Comparison of ENCODE assay signal across 9 cellular contexts in the genomic region with DNA sequence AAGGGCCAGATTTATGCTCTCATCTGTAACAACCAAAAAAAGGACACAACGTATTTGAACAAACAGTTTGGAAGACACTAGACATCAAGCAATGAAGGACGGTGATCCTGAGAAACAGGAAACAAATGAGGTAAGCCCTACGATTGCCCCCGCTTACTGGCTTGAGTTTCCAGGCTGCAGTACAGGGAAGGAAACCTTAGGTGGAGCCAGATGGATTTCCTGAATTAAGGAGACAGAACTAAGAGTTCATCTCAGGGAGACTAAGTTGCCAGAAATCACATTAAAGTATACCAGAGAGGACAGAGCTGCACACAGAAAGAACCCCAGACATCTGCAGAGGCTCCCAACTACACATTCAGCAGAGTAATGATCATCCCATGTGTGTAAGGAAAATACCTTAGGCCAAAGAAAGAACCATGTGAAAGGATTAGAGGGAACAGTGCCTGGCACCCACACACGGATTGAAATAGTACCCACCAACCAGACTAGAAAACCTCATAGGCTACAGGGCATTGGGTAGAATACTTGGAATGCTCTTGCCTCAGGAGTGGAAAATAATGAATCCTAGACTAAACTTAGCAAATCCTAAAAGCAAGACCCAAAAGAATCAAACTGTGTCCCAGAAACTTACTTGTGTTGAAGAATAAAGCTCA.
DNase-seq lines count a peak whose midpoint lies in the region; ATAC-seq, FAIRE-seq and TF ChIP-seq lines count a peak whose summit lies in the region.
"Had no signal": no experiment of that assay in that cellular context is flagged by ENCODE, and none has a peak within 500 bp of the region (broad histone marks: within the 10 kb centered on the region; RNA-seq: fewer than 3 reads in every experiment).

No MANE protein-coding gene starts in this region.

- no peak overlapping the region for H2AK5ac ChIP-seq in mesendoderm (ENCODE audit: low read length)

- no peak for ATAC-seq in HG03139 (IDR thresholded peaks at IDR 0.05; ENCODE audit: unreplicated experiment)
- no peak for ATAC-seq in HG02840 (IDR thresholded peaks at IDR 0.05; ENCODE audit: low FRiP score, unreplicated experiment)

- H3K4me2 ChIP-seq in mesendoderm (ENCODE audit: low read length): no peak overlapping the region

- no peak overlapping the region for H3K9ac ChIP-seq in mesendoderm (ENCODE audit: low read length)

- no peaks in the 10 kb centered on the region for H3K36me3 ChIP-seq in mesendoderm (ENCODE audit: control insufficient read depth, insufficient read depth, low read length)

- no peaks in the 10 kb centered on the region for H3K4me1 ChIP-seq in mesendoderm (ENCODE audit: control insufficient read depth, low read depth, low read length)

- no peaks in the 10 kb centered on the region for H3K79me1 ChIP-seq in mesendoderm (ENCODE audit: low read length)

- no peak overlapping the region for H4K8ac ChIP-seq in mesendoderm (ENCODE audit: low read depth, low read length)

- WGBS in mesendoderm (ENCODE audit: extremely low coverage, insufficient coverage, low lambda C conversion rate): no CpG with 5 or more reads among the region's 5 CpGs

- H2BK120ac ChIP-seq in mesendoderm (ENCODE audit: low read depth, low read length): no peak overlapping the region

- H3K27me3 ChIP-seq in mesendoderm (ENCODE audit: insufficient read depth, low read length, poor library complexity): no peaks in the 10 kb centered on the region

- H3K4me3 ChIP-seq in choroid plexus epithelial cell (ENCODE audit: low read depth, low read length) (no peak overlapping the region), mesendoderm (ENCODE audit: low read length) (no peak overlapping the region)

- no peak overlapping the region for H2BK15ac ChIP-seq in mesendoderm (replicated peaks; ENCODE audit: low read depth)

- H3K27ac ChIP-seq in mesendoderm (ENCODE audit: low read depth, low read length): no peak overlapping the region

- FAIRE-seq in GM19239 (lab: Jason Lieb, UNC): no peak
- FAIRE-seq: endometrium had no signal

- H3K79me2 ChIP-seq in mesendoderm (ENCODE audit: control insufficient read depth, insufficient read depth, low read length): no peaks in the 10 kb centered on the region

- H3K56ac ChIP-seq in mesendoderm (ENCODE audit: low read length): no peak overlapping the region

- no peak overlapping the region for H4K5ac ChIP-seq in mesendoderm (ENCODE audit: low read length)

- DNase-seq in DMS 273 treated with DMSO at 0.1 percent for 48 hours (lab: John Stamatoyannopoulos, UW) (peak; percentile 10), NCI-H1092 treated with DMSO at 0.1 percent for 48 hours (lab: John Stamatoyannopoulos, UW) (peak; percentile 5), choroid plexus epithelial cell (ENCODE audit: low read depth) (peak; percentile 64), mesendoderm (peak; percentile 80), GM19239 (ENCODE audit: insufficient read length, low spot score) (no peak), amniotic stem cell (lab: John Stamatoyannopoulos, UW) (no peak)

- no peak overlapping the region for H3K23ac ChIP-seq in mesendoderm (ENCODE audit: low read length)

- H3K18ac ChIP-seq in mesendoderm (ENCODE audit: low read length): no peak overlapping the region

- H3K4ac ChIP-seq in mesendoderm (ENCODE audit: low read depth, low read length): no peak overlapping the region

- H2BK5ac ChIP-seq in mesendoderm (ENCODE audit: low read length): no peak overlapping the region

- TF ChIP-seq CTCF in choroid plexus epithelial cell (conservative IDR thresholded peaks at IDR 0.05; ENCODE audit: low read depth, low read length): peak; percentile 71

Comparison
In these comparisons a context has a peak if more than half of its experiments do, and no peak if none do; other contexts are left out.
1. DNase-seq: peak in DMS 273 treated with DMSO at 0.1 percent for 48 hours (single experiment), NCI-H1092 treated with DMSO at 0.1 percent for 48 hours (single experiment), choroid plexus epithelial cell (single experiment) and mesendoderm (single experiment); none in GM19239 (single experiment) and amniotic stem cell (single experiment).